In genomic region chr2:36184848-36185247, GRCh38 we compare ENCODE assay signal across 32 cellular contexts.
"Had no signal": no experiment of that assay in that cellular context is flagged by ENCODE, and none has a peak within 500 bp of the region (broad histone marks: within the 10 kb centered on the region; RNA-seq: fewer than 3 reads in every experiment).

No MANE protein-coding gene starts in this region.

- H3K9me3 ChIP-seq: adrenal gland, body of pancreas, breast epithelium had no signal

- H3K27me3 ChIP-seq: adrenal gland, body of pancreas, brain microvascular endothelial cell, breast epithelium had no signal

- H3K36me3 ChIP-seq: adrenal gland, brain microvascular endothelial cell, breast epithelium had no signal

- ATAC-seq: activated CD8-positive, alpha-beta T cell treated with anti-CD3 and anti-CD28 coated beads for 36 hours; activated naive CD4-positive, alpha-beta T cell treated with anti-CD3 and anti-CD28 coated beads, Interleukin-2, amount 50 U/mL, for 72 hours; activated T-cell treated with anti-CD3 and anti-CD28 coated beads, Interleukin-2, amount 50 U/mL, for 4 hours; activated T-cell treated with anti-CD3 and anti-CD28 coated beads, Interleukin-2, amount 50 U/mL, for 72 hours; activated T-helper 17 cell treated with anti-CD3 and anti-CD28 coated beads, Interleukin-2, amount 50 U/mL, for 72 hours had no signal

- H3K4me1 ChIP-seq: adrenal gland, breast epithelium had no signal

- H3K27ac ChIP-seq: adrenal gland, body of pancreas, brain microvascular endothelial cell, breast epithelium, VCaP had no signal

- H3K4me3 ChIP-seq: adrenal gland, body of pancreas, breast epithelium had no signal

- DNase-seq: activated B cell treated with CpG ODN at 0.5 μM for 24 hours; activated CD4-positive, alpha-beta memory T cell treated with anti-CD3 and anti-CD28 coated beads for 36 hours; activated CD4-positive, alpha-beta T cell treated with anti-CD3 and anti-CD28 coated beads for 4 hours; activated CD4-positive, alpha-beta T cell treated with anti-CD3 and anti-CD28 coated beads, Interleukin-2, amount 10 ng/mL, durations not matched to agents 24 days and 14 days; activated CD4-positive, alpha-beta T cell treated with anti-CD3 and anti-CD28 coated beads, Interleukin-2, amount 50 U/mL, for 1 hour; activated CD4-positive, alpha-beta T cell treated with anti-CD3 and anti-CD28 coated beads, Interleukin-2, amount 50 U/mL, for 4 hours; activated CD4-positive, CD25-positive, alpha-beta regulatory T cell treated with anti-CD3 and anti-CD28 coated beads, Interleukin-2, amount 50 U/mL, for 72 hours; activated CD8-positive, alpha-beta memory T cell treated with anti-CD3 and anti-CD28 coated beads, Interleukin-2, amount 50 U/mL, for 4 hours; activated CD8-positive, alpha-beta T cell treated with anti-CD3 and anti-CD28 coated beads for 36 hours; activated effector memory CD4-positive, alpha-beta T cell treated with anti-CD3 and anti-CD28 coated beads, Interleukin-2, amount 50 U/mL, for 16 hours; activated gamma-delta T cell treated with Interleukin-2 at 50 U/mL for 16 hours; activated naive CD4-positive, alpha-beta T cell; activated naive CD4-positive, alpha-beta T cell treated with anti-CD3 and anti-CD28 coated beads for 36 hours; activated naive CD4-positive, alpha-beta T cell treated with anti-CD3 and anti-CD28 coated beads, Interleukin-2, amount 50 U/mL, for 16 hours; activated naive CD8-positive, alpha-beta T cell treated with anti-CD3 and anti-CD28 coated beads for 36 hours; activated T-cell treated with anti-CD3 and anti-CD28 coated beads for 4 hours; activated T-cell treated with anti-CD3 and anti-CD28 coated beads, Interleukin-2, amount 50 U/mL, for 1 hour; activated T-cell treated with anti-CD3 and anti-CD28 coated beads, Interleukin-2, amount 50 U/mL, for 4 hours; activated T-cell treated with anti-CD3 and anti-CD28 coated beads, Interleukin-2, amount 50 U/mL, for 72 hours; adrenal gland; amniotic stem cell; aorta; brain microvascular endothelial cell; central memory CD4-positive, alpha-beta T cell; T-helper 2 cell; T-helper 9 cell had no signal

- FAIRE-seq: astrocyte had no signal
